Comparison of ENCODE assay signal across 17 cellular contexts in genomic region chr3:191238321-191238817, GRCh38. TPM values are rescaled to one million over a fixed set of nuclear protein-coding genes. Genes with fewer than 3 reads are reported as not detected.
DNase-seq lines count a peak whose midpoint lies in the region; ATAC-seq lines count a peak whose summit lies in the region.
"Had no signal": no experiment of that assay in that cellular context is flagged by ENCODE, and none has a peak within 500 bp of the region (broad histone marks: within the 10 kb centered on the region; RNA-seq: fewer than 3 reads in every experiment).

No MANE protein-coding gene starts in this region.

- peak; percentile 39 for DNase-seq in DMS153 (lab: John Stamatoyannopoulos, UW)
- peak; percentile 56 for DNase-seq in HT1080 (ENCODE audit: low read depth)
- peak; percentile 20 for DNase-seq in astrocyte of the hippocampus (ENCODE audit: low read depth, low spot score)
- DNase-seq in lung microvascular endothelial cell (ENCODE audit: low read depth in 2 of 2), result peak; percentile 64 to 77
- DNase-seq in activated T-cell treated with anti-CD3 and anti-CD28 coated beads, Interleukin-2, amount 50 U/mL, for 48 hours, result no peak
- no peak for DNase-seq in activated CD8-positive, alpha-beta memory T cell treated with anti-CD3 and anti-CD28 coated beads, Interleukin-2, amount 10 ng/mL, durations not matched to agents 7 days and 5 days
- DNase-seq in inferior parietal cortex (ENCODE audit: extremely low spot score), result no peak
- DNase-seq in DMS 273 treated with DMSO at 0.1 percent for 48 hours (lab: John Stamatoyannopoulos, UW), result no peak
- DNase-seq: activated naive CD8-positive, alpha-beta T cell treated with anti-CD3 and anti-CD28 coated beads for 36 hours; effector CD4-positive, alpha-beta T cell; hypothalamus; mammary epithelial cell; NCI-H187 treated with DMSO at 0.1 percent for 48 hours; ovary; stimulated activated CD4-positive, alpha-beta T cell treated with anti-CD3 and anti-CD28 coated beads, Interleukin-4, amount 100 ng/mL, for 4 hours; T-helper 9 cell had no signal

- H3K27ac Mint-ChIP-seq in activated CD8-positive, alpha-beta memory T cell treated with anti-CD3 and anti-CD28 coated beads, Interleukin-2, amount 10 ng/mL, durations not matched to agents 7 days and 5 days, result no peak overlapping the region
- H3K27ac Mint-ChIP-seq: activated naive CD8-positive, alpha-beta T cell treated with anti-CD3 and anti-CD28 coated beads for 36 hours; stimulated activated naive CD8-positive, alpha-beta T cell treated with anti-CD3 and anti-CD28 coated beads, Interleukin-15, Interleukin-2, amounts not matched to agents 100 ng/mL and 50 ng/mL, for 24 hours had no signal

- ATAC-seq in activated CD8-positive, alpha-beta memory T cell treated with anti-CD3 and anti-CD28 coated beads, Interleukin-2, amount 10 ng/mL, durations not matched to agents 7 days and 5 days, result no peak

- CTCF ChIA-PET in activated CD8-positive, alpha-beta memory T cell treated with anti-CD3 and anti-CD28 coated beads, Interleukin-2, amount 10 ng/mL, durations not matched to agents 7 days and 5 days (lab: Charles Lee), result no interaction called here

- H3K4me1 Mint-ChIP-seq in activated CD8-positive, alpha-beta memory T cell treated with anti-CD3 and anti-CD28 coated beads, Interleukin-2, amount 10 ng/mL, durations not matched to agents 7 days and 5 days, result peaks cover 3% of the 10 kb centered on the region
- H3K4me1 Mint-ChIP-seq: activated naive CD8-positive, alpha-beta T cell treated with anti-CD3 and anti-CD28 coated beads for 36 hours had no signal

- no peak overlapping the region for H3K4me3 Mint-ChIP-seq in activated CD8-positive, alpha-beta memory T cell treated with anti-CD3 and anti-CD28 coated beads, Interleukin-2, amount 10 ng/mL, durations not matched to agents 7 days and 5 days
- H3K4me3 Mint-ChIP-seq: activated naive CD8-positive, alpha-beta T cell treated with anti-CD3 and anti-CD28 coated beads for 36 hours; stimulated activated naive CD8-positive, alpha-beta T cell treated with anti-CD3 and anti-CD28 coated beads, Interleukin-15, Interleukin-2, amounts not matched to agents 100 ng/mL and 50 ng/mL, for 24 hours had no signal

- H3K27me3 Mint-ChIP-seq in activated CD8-positive, alpha-beta memory T cell treated with anti-CD3 and anti-CD28 coated beads, Interleukin-2, amount 10 ng/mL, durations not matched to agents 7 days and 5 days, result no peaks in the 10 kb centered on the region
- H3K27me3 Mint-ChIP-seq: stimulated activated naive CD8-positive, alpha-beta T cell treated with anti-CD3 and anti-CD28 coated beads, Interleukin-15, Interleukin-2, amounts not matched to agents 100 ng/mL and 50 ng/mL, for 24 hours had no signal

- no peaks in the 10 kb centered on the region for H3K9me3 Mint-ChIP-seq in activated CD8-positive, alpha-beta memory T cell treated with anti-CD3 and anti-CD28 coated beads, Interleukin-2, amount 10 ng/mL, durations not matched to agents 7 days and 5 days (ENCODE audit: low read depth)
- H3K9me3 Mint-ChIP-seq: activated naive CD8-positive, alpha-beta T cell treated with anti-CD3 and anti-CD28 coated beads for 36 hours; stimulated activated naive CD8-positive, alpha-beta T cell treated with anti-CD3 and anti-CD28 coated beads, Interleukin-15, Interleukin-2, amounts not matched to agents 100 ng/mL and 50 ng/mL, for 24 hours had no signal

- H3K36me3 Mint-ChIP-seq in activated CD8-positive, alpha-beta memory T cell treated with anti-CD3 and anti-CD28 coated beads, Interleukin-2, amount 10 ng/mL, durations not matched to agents 7 days and 5 days, result no peaks in the 10 kb centered on the region
- H3K36me3 Mint-ChIP-seq: activated naive CD8-positive, alpha-beta T cell treated with anti-CD3 and anti-CD28 coated beads for 36 hours had no signal

RNA-seq across cellular contexts. Expression of gene OSTN, which starts 39.3 kb away (rescaled TPM):
- not detected in 2 replicates for total RNA-seq in HT1080 (2014; rRNA removed; shearing (Covaris generic))
- polyA plus RNA-seq in HT1080 (2015; cell fraction: cytosol; rRNA removed), result not detected in 2 replicates
- polyA plus RNA-seq in HT1080 (2015; cell fraction: nucleus; rRNA removed), result not detected in 2 replicates
- total RNA-seq in lung microvascular endothelial cell, result not detected in 2 replicates
- total RNA-seq in activated CD8-positive, alpha-beta memory T cell treated with anti-CD3 and anti-CD28 coated beads, Interleukin-2, amount 10 ng/mL, durations not matched to agents 7 days and 5 days, result not detected
- total RNA-seq: activated naive CD8-positive, alpha-beta T cell treated with anti-CD3 and anti-CD28 coated beads for 36 hours; mammary epithelial cell had no signal
- polyA plus RNA-seq: mammary epithelial cell had no signal

Comparison
In these comparisons a context has a peak if more than half of its experiments do, and no peak if none do; other contexts are left out.
1. DNase-seq: peak in DMS153 (single experiment), HT1080 (single experiment), astrocyte of the hippocampus (single experiment) and lung microvascular endothelial cell (2 of 2); none in activated T-cell treated with anti-CD3 and anti-CD28 coated beads, Interleukin-2, amount 50 U/mL, for 48 hours (0 of 2), activated CD8-positive, alpha-beta memory T cell treated with anti-CD3 and anti-CD28 coated beads, Interleukin-2, amount 10 ng/mL, durations not matched to agents 7 days and 5 days (single experiment), inferior parietal cortex (single experiment) and DMS 273 treated with DMSO at 0.1 percent for 48 hours (single experiment).